Comparison of ENCODE assay signal across 17 cellular contexts in genomic region chr7:23449941-23450340, GRCh38. TPM values are rescaled to one million over a fixed set of nuclear protein-coding genes. Genes with fewer than 3 reads are reported as not detected.
DNase-seq lines count a peak whose midpoint lies in the region; ATAC-seq and TF ChIP-seq lines count a peak whose summit lies in the region.
"Had no signal": no experiment of that assay in that cellular context is flagged by ENCODE, and none has a peak within 500 bp of the region (broad histone marks: within the 10 kb centered on the region; RNA-seq: fewer than 3 reads in every experiment).

No MANE protein-coding gene starts in this region.

- no peak overlapping the region for H3K4ac ChIP-seq in IMR-90 (ENCODE audit: low read depth, low read length)

- dilution Hi-C loops in IMR-90 (cut with HindIII; ENCODE audit: low sequenced_read_pairs, unreplicated experiment): no loop called here

- H4K8ac ChIP-seq in IMR-90 (ENCODE audit: low read depth in 2 of 2, low read length in 2 of 2): no peak overlapping the region

- H4K20me1 ChIP-seq in IMR-90 (ENCODE audit: insufficient read depth, low read length) (peaks cover 67% of the 10 kb centered on the region), SU-DHL-6 (ENCODE audit: low read depth, low read length) (peaks cover 39% of the 10 kb centered on the region), osteoblast (ENCODE audit: insufficient read depth, low read length) (no peaks in the 10 kb centered on the region)

- no peaks in the 10 kb centered on the region for H3K9me2 ChIP-seq in SU-DHL-6 (replicated peaks; ENCODE audit: insufficient read depth, low read length)

- peaks cover 34% of the 10 kb centered on the region for H3F3A ChIP-seq in SU-DHL-6 (ENCODE audit: insufficient read depth)

- no peak overlapping the region for H4K5ac ChIP-seq in IMR-90 (ENCODE audit: low read depth, low read length)

- peaks cover 14 to 75% of the 10 kb centered on the region in 2 experiments for H3K79me1 ChIP-seq in IMR-90 (ENCODE audit: low read depth in 1 of 2, low read length in 2 of 2)

- H2BK15ac ChIP-seq in IMR-90 (ENCODE audit: low read depth, low read length): no peak overlapping the region

- H3K4me1 ChIP-seq in IMR-90 (ENCODE audit: control insufficient read depth, insufficient read depth, low read length) (0 out of 2 replicates have a peak, but pooled peaks cover 2% of the 10 kb centered on the region), osteoblast (ENCODE audit: insufficient read depth, low read length) (no peaks in the 10 kb centered on the region)

- no peak overlapping the region for H3K56ac ChIP-seq in IMR-90 (ENCODE audit: extremely low read depth, insufficient read depth, low read length)

- in situ Hi-C loops in IMR-90 (cut with MboI; ENCODE audit: low sequenced_read_pairs): no loop called here

- DNase-seq in IMR-90 (no peak), NOMO-1 (lab: John Stamatoyannopoulos, UW; ENCODE audit: unreplicated experiment in 2 of 2) (peak; percentile 33 to 94), osteoblast (ENCODE audit: insufficient read length, low spot score, missing footprints) (peak; percentile 6), glutamatergic neuron (no peak)
- no peak for DNase-seq in stimulated activated naive CD4-positive, alpha-beta T cell (lab: John Stamatoyannopoulos, UW)
- DNase-seq: COR-L47; DMS153; KBM-7; NCI-H1105 treated with DMSO at 0.1 percent for 48 hours; NCI-H187 treated with DMSO at 0.1 percent for 48 hours; NCI-H526 treated with DMSO at 0.1 percent for 48 hours; NK-92 treated with Interleukin-12 subunit alpha and Interleukin-12 subunit beta, amount 100 ng/mL, for 24 hours; SHP77 treated with DMSO at 0.1 percent for 48 hours; SW 1271 had no signal

- POLR2A ChIA-PET in IMR-90 (lab: Charles Lee; ENCODE audit: unreplicated experiment): no interaction called here

- CTCF ChIA-PET in IMR-90 (lab: Yijun Ruan, JAX): no interaction called here

- no peak overlapping the region for H2BK120ac ChIP-seq in IMR-90 (ENCODE audit: low read depth, low read length)

- H3K27me3 Mint-ChIP-seq in glutamatergic neuron (ENCODE audit: unreplicated experiment): no peaks in the 10 kb centered on the region

- no peak overlapping the region for H3K4me3 Mint-ChIP-seq in glutamatergic neuron (ENCODE audit: unreplicated experiment)

- H3K4me3 ChIP-seq in IMR-90 (ENCODE audit: insufficient read depth, low read depth, low read length): no peak overlapping the region
- no peak overlapping the region for H3K4me3 ChIP-seq in SU-DHL-6 (ENCODE audit: insufficient read depth, low read length, poor library complexity, severe bottlenecking)
- H3K4me3 ChIP-seq in osteoblast (ENCODE audit: insufficient read depth, low read length): no peak overlapping the region
- H3K4me3 ChIP-seq: HAP-1 had no signal

- peaks cover 1% of the 10 kb centered on the region for H3K9me3 Mint-ChIP-seq in glutamatergic neuron (ENCODE audit: unreplicated experiment)

- no peaks in the 10 kb centered on the region for H3K36me3 ChIP-seq in IMR-90 (ENCODE audit: control insufficient read depth, insufficient read depth, low read length)
- H3K36me3 ChIP-seq in SU-DHL-6 (ENCODE audit: low read length): peaks cover 18% of the 10 kb centered on the region
- H3K36me3 ChIP-seq in osteoblast (ENCODE audit: insufficient read depth, low read length): no peaks in the 10 kb centered on the region

- H2AFZ ChIP-seq in IMR-90 (replicated peaks; ENCODE audit: low read length, poor library complexity) (no peak overlapping the region), SU-DHL-6 (ENCODE audit: low read depth, low read length, severe bottlenecking) (no peak overlapping the region), osteoblast (ENCODE audit: low read length) (no peak overlapping the region)

- H3K18ac ChIP-seq in IMR-90 (ENCODE audit: low read depth, low read length): no peak overlapping the region

- ATAC-seq in IMR-90 (ENCODE audit: low read depth) (peak; percentile 18; the same call in 1 of the 2 replicates), GM21447 (IDR thresholded peaks at IDR 0.05; ENCODE audit: unreplicated experiment) (no peak)

- no peak overlapping the region for H3K9ac ChIP-seq in IMR-90 (ENCODE audit: low read depth, low read length)
- no peak overlapping the region for H3K9ac ChIP-seq in SU-DHL-6 (ENCODE audit: low read length)

- no peaks in the 10 kb centered on the region for H3K27me3 ChIP-seq in IMR-90 (ENCODE audit: control insufficient read depth, insufficient read depth, low read length)
- H3K27me3 ChIP-seq in SU-DHL-6 (ENCODE audit: low read length): no peaks in the 10 kb centered on the region
- peaks cover 4% of the 10 kb centered on the region for H3K27me3 ChIP-seq in osteoblast (ENCODE audit: insufficient read depth, low read length)

- peaks cover 4% of the 10 kb centered on the region for H3K4me1 Mint-ChIP-seq in glutamatergic neuron (ENCODE audit: low read depth, unreplicated experiment)

- no peak overlapping the region for H2AK5ac ChIP-seq in IMR-90 (ENCODE audit: low read depth, low read length)

- TF ChIP-seq RAD21 in IMR-90 (IDR thresholded peaks at IDR 0.05; ENCODE audit: low read length): no peak

- no peak overlapping the region for H2BK5ac ChIP-seq in IMR-90 (ENCODE audit: low read depth, low read length, poor library complexity, severe bottlenecking)

- H3K9me1 ChIP-seq in IMR-90 (ENCODE audit: insufficient read depth, low read length): peaks cover 18% of the 10 kb centered on the region

- H4K91ac ChIP-seq in IMR-90 (ENCODE audit: insufficient read depth, low read depth, low read length): no peak overlapping the region

- H2AK9ac ChIP-seq in IMR-90 (replicated peaks; ENCODE audit: low read depth, low read length, poor library complexity): no peak overlapping the region

- H3K27ac ChIP-seq in IMR-90 (ENCODE audit: insufficient read depth, low read length) (no peak overlapping the region), SU-DHL-6 (ENCODE audit: low read depth, low read length) (peak overlapping the region; percentile 12; the same call in 1 of the 2 replicates), osteoblast (ENCODE audit: low read depth, low read length) (no peak overlapping the region)

- H3K9me3 ChIP-seq in IMR-90 (ENCODE audit: control insufficient read depth, insufficient read depth, low read length): no peaks in the 10 kb centered on the region
- H3K9me3 ChIP-seq in SU-DHL-6 (ENCODE audit: insufficient read depth, low read length): no peaks in the 10 kb centered on the region
- no peaks in the 10 kb centered on the region for H3K9me3 ChIP-seq in osteoblast (ENCODE audit: low read depth, low read length)
- H3K9me3 ChIP-seq: HAP-1 had no signal

- H3K79me2 ChIP-seq in SU-DHL-6 (ENCODE audit: insufficient read depth, low read length): peaks cover 99% of the 10 kb centered on the region
- H3K79me2 ChIP-seq in osteoblast (ENCODE audit: insufficient read depth, low read length): peaks cover 36% of the 10 kb centered on the region

- no peak for TF ChIP-seq POLR2A in IMR-90 (IDR thresholded peaks at IDR 0.05; ENCODE audit: low read depth, low read length)

- H3K14ac ChIP-seq in IMR-90 (replicated peaks; ENCODE audit: low read depth, low read length): no peak overlapping the region

- H2BK20ac ChIP-seq in IMR-90 (ENCODE audit: low read depth, low read length): no peak overlapping the region

- 100% methylated on average over 1 of the region's 3 CpGs; no CpG with 5 or more reads in 1 of the 2 experiments for WGBS in IMR-90 (ENCODE audit: extremely low coverage in 2 of 2, insufficient read length in 1 of 2), 2 experiments

- no peaks in the 10 kb centered on the region for H3K36me3 Mint-ChIP-seq in glutamatergic neuron (ENCODE audit: unreplicated experiment)

- intact Hi-C loops in IMR-90 (cut with micrococcal nuclease): no loop called here

- H3K4me2 ChIP-seq in IMR-90 (ENCODE audit: low read depth, low read length) (no peak overlapping the region), SU-DHL-6 (ENCODE audit: low read depth, low read length, poor library complexity, severe bottlenecking) (peak overlapping the region; percentile 0), osteoblast (ENCODE audit: insufficient read depth, low read length) (no peak overlapping the region)

- no peak for TF ChIP-seq CTCF in IMR-90 (conservative IDR thresholded peaks at IDR 0.05; ENCODE audit: low read depth, low read length)
- no peak for TF ChIP-seq CTCF in SU-DHL-6 (IDR thresholded peaks at IDR 0.05; ENCODE audit: insufficient read depth, low read length, poor library complexity, severe bottlenecking)
- no peak for TF ChIP-seq CTCF in osteoblast (IDR thresholded peaks at IDR 0.05; ENCODE audit: extremely low read depth, low read depth, low read length)
- TF ChIP-seq CTCF in glutamatergic neuron (IDR thresholded peaks at IDR 0.05; ENCODE audit: partially characterized antibody, unreplicated experiment): no peak

- no peak overlapping the region for H3K23ac ChIP-seq in IMR-90 (ENCODE audit: low read depth, low read length)

- BruUV-seq in IMR-90 (replicated peaks; lab: Mats Ljungman, UMichigan): no TSS peak

- no peak overlapping the region for H3K27ac Mint-ChIP-seq in glutamatergic neuron (ENCODE audit: unreplicated experiment)

TF ChIP-seq in IMR-90, 13 proteins besides CTCF, POLR2A, EP300 and RAD21:
- TF ChIP-seq RFX5 (IDR thresholded peaks at IDR 0.05; ENCODE audit: low read depth, low read length) (no peak), CEBPB (IDR thresholded peaks at IDR 0.05; ENCODE audit: low read depth, low read length) (peak; percentile 36; the same call in 1 of the 2 replicates)

RNA-seq across cellular contexts. Expression of gene IGF2BP3, which starts 20.4 kb away (rescaled TPM):
- total RNA-seq in IMR-90 (2012; rRNA removed) (59.3 and 94.2 TPM in 2 replicates), osteoblast (2.5 and 2.7 TPM in 2 replicates), glutamatergic neuron (ENCODE audit: unreplicated experiment) (47.0 TPM)
- polyA plus RNA-seq in IMR-90 (2012; rRNA removed): 47.6 and 50.9 TPM in 2 replicates
- polyA plus RNA-seq in IMR-90 (2012; cell fraction: cytosol; rRNA removed): 13.2 and 16.4 TPM in 2 replicates
- 34.2 and 98.3 TPM in 2 replicates for polyA plus RNA-seq in IMR-90 (2012; cell fraction: nucleus; rRNA removed; ENCODE audit: low replicate concordance)

Comparison
In these comparisons a context has a peak if more than half of its experiments do, and no peak if none do; other contexts are left out.
1. DNase-seq: peak in NOMO-1 (2 of 2) and osteoblast (single experiment); none in IMR-90 (single experiment), glutamatergic neuron (single experiment) and stimulated activated naive CD4-positive, alpha-beta T cell (0 of 6).
2. RNA of gene IGF2BP3, which starts 20.4 kb away (total RNA-seq): 59.3 to 94.2 TPM in IMR-90 and 47.0 TPM in glutamatergic neuron (single experiment); 2.5 to 2.7 TPM in osteoblast; every median in the first group is over 10 times any median in the second.